In the genomic region with DNA sequence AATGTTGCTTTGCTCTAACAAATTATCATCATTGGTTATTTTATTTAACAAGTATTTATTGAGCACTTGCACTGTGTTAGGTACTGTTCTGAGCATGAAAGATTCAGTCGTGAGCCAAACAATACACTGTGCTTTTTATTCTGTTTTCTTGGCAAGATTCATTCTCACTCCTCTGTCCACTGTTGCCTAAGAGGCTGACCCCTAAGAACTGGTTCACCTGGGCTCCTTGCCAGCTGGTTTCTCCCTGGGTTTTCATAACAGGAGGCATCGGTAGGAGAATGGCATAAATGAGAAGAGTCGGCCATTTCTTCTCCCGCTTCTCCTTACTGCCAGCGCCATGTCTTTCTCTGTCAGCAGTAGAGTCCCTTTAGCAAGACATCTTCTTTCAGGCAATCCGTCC, we compare ENCODE assay signal across 20 cellular contexts.
A peak's percentile ranks its signal among the peaks of the same experiment; 100 is the strongest.
DNase-seq lines count a peak whose midpoint lies in the region; ATAC-seq and TF ChIP-seq lines count a peak whose summit lies in the region.
"Had no signal": no experiment of that assay in that cellular context is flagged by ENCODE, and none has a peak within 500 bp of the region (broad histone marks: within the 10 kb centered on the region; RNA-seq: fewer than 3 reads in every experiment).

No MANE protein-coding gene starts in this region.

- no peaks in the 10 kb centered on the region for H3K36me3 ChIP-seq in breast epithelium
- no peaks in the 10 kb centered on the region for H3K36me3 ChIP-seq in A673 (ENCODE audit: insufficient read depth, low read length, poor library complexity, severe bottlenecking)

- no peak overlapping the region for H3K27ac ChIP-seq in breast epithelium
- no peak overlapping the region for H3K27ac ChIP-seq in A673 (ENCODE audit: low read depth, low read length, poor library complexity, severe bottlenecking)
- H3K27ac ChIP-seq: 22Rv1, SK-N-MC had no signal

- H3K27me3 Mint-ChIP-seq in MCF 10A (ENCODE audit: insufficient read depth, unreplicated experiment) = peaks cover 37% of the 10 kb centered on the region
- H3K27me3 Mint-ChIP-seq in nephron progenitor cell (ENCODE audit: low read depth, poor library complexity) = no peaks in the 10 kb centered on the region

- ATAC-seq in GM21526 (IDR thresholded peaks at IDR 0.05; ENCODE audit: low FRiP score, unreplicated experiment) (no peak), GM18505 (IDR thresholded peaks at IDR 0.05; ENCODE audit: unreplicated experiment) (no peak)
- ATAC-seq: Panc1 had no signal

- intact Hi-C loops in MCF 10A (cut with micrococcal nuclease) (no loop called here), breast epithelium (cut with DNase I; ENCODE audit: low total_unique reads) (no loop called here), A673 (cut with micrococcal nuclease; ENCODE audit: unreplicated experiment) (no loop called here)

- H3K4me1 ChIP-seq in breast epithelium (no peaks in the 10 kb centered on the region), A673 (ENCODE audit: insufficient read depth, low read length, poor library complexity, severe bottlenecking) (no peaks in the 10 kb centered on the region)

- TF ChIP-seq POLR2A in breast epithelium (IDR thresholded peaks at IDR 0.05) (no peak), GM18505 (IDR thresholded peaks at IDR 0.05; ENCODE audit: borderline replicate concordance, extremely low read depth, insufficient read depth, insufficient read length) (no peak)

- no peak overlapping the region for H3K27ac Mint-ChIP-seq in MCF 10A (ENCODE audit: low read depth, unreplicated experiment)
- no peak overlapping the region for H3K27ac Mint-ChIP-seq in nephron progenitor cell

- CTCF ChIA-PET in MCF 10A (lab: Yijun Ruan, JAX) = interaction anchor here (0.7 kb wide), 1 partner anchor 675 kb away, joined by 3 read pairs; no protein-coding TSS in a partner anchor
- CTCF ChIA-PET in A673 (lab: Charles Lee) = no interaction called here

- TF ChIP-seq CTCF in MCF 10A (IDR thresholded peaks at IDR 0.05; ENCODE audit: unreplicated experiment) (no peak), breast epithelium (IDR thresholded peaks at IDR 0.05) (no peak), A673 (conservative IDR thresholded peaks at IDR 0.05; ENCODE audit: low read depth, low read length) (no peak), nephron progenitor cell (IDR thresholded peaks at IDR 0.05) (no peak)

- BruUV-seq in MCF 10A (replicated peaks; lab: Mats Ljungman, UMichigan) (no TSS peak), A673 (replicated peaks; lab: Mats Ljungman, UMichigan) (no TSS peak)

- H3K9me3 Mint-ChIP-seq in MCF 10A (ENCODE audit: unreplicated experiment) (no peaks in the 10 kb centered on the region), nephron progenitor cell (no peaks in the 10 kb centered on the region)

- H3K27me3 ChIP-seq in breast epithelium (peaks cover 0 to 37% of the 10 kb centered on the region in 2 donors), A673 (replicated peaks; ENCODE audit: insufficient read depth, low read depth, low read length, poor library complexity) (peaks cover 4% of the 10 kb centered on the region)

- no peak overlapping the region for H3K4me3 Mint-ChIP-seq in MCF 10A (ENCODE audit: unreplicated experiment)
- no peak overlapping the region for H3K4me3 Mint-ChIP-seq in nephron progenitor cell

- DNase-seq in MCF 10A (ENCODE audit: unreplicated experiment) (peak; percentile 57), breast epithelium (ENCODE audit: low spot score in 2 of 2) (no peak), fibroblast of gingiva (ENCODE audit: low read depth) (peak; percentile 8), renal cortical epithelial cell (ENCODE audit: low read depth) (peak; percentile 63), A673 (ENCODE audit: low spot score) (no peak), nephron progenitor cell (no peak)
- DNase-seq: HCEC 1CT, KBM-7, NCI-H1048, NCI-H1417 treated with DMSO at 0.1 percent for 48 hours, NCI-H1694 treated with DMSO at 0.1 percent for 48 hours, NCI-H2081, NCI-H2227 treated with DMSO at 0.1 percent for 48 hours, NCI-H69, SIG-M5 had no signal

- H3K4me1 Mint-ChIP-seq in MCF 10A (ENCODE audit: insufficient read depth, unreplicated experiment) (peaks cover 11% of the 10 kb centered on the region), nephron progenitor cell (no peaks in the 10 kb centered on the region)

- H3K36me3 Mint-ChIP-seq in MCF 10A (ENCODE audit: insufficient read depth, unreplicated experiment) (no peaks in the 10 kb centered on the region), nephron progenitor cell (ENCODE audit: low read depth) (no peaks in the 10 kb centered on the region)

- H3K4me3 ChIP-seq in breast epithelium = no peak overlapping the region
- H3K4me3 ChIP-seq in A673 (ENCODE audit: low read depth, low read length, poor library complexity, severe bottlenecking) = no peak overlapping the region
- H3K4me3 ChIP-seq: SK-N-MC had no signal

- POLR2A ChIA-PET in MCF 10A (lab: Yijun Ruan, JAX) = interaction anchor here (1.3 kb wide), 1 partner anchor 11 kb away, joined by 4 read pairs; no protein-coding TSS in a partner anchor
- POLR2A ChIA-PET in A673 (lab: Charles Lee; ENCODE audit: low non-redundant PET) = no interaction called here

- H3K9me3 ChIP-seq in breast epithelium (no peaks in the 10 kb centered on the region), A673 (ENCODE audit: low read depth, low read length, poor library complexity, severe bottlenecking) (no peaks in the 10 kb centered on the region)

Comparison
In these comparisons a context has a peak if more than half of its experiments do, and no peak if none do; other contexts are left out.
1. DNase-seq: peak in MCF 10A (single experiment), fibroblast of gingiva (single experiment) and renal cortical epithelial cell (single experiment); none in breast epithelium (0 of 2), A673 (single experiment) and nephron progenitor cell (single experiment).